In the genomic region with DNA sequence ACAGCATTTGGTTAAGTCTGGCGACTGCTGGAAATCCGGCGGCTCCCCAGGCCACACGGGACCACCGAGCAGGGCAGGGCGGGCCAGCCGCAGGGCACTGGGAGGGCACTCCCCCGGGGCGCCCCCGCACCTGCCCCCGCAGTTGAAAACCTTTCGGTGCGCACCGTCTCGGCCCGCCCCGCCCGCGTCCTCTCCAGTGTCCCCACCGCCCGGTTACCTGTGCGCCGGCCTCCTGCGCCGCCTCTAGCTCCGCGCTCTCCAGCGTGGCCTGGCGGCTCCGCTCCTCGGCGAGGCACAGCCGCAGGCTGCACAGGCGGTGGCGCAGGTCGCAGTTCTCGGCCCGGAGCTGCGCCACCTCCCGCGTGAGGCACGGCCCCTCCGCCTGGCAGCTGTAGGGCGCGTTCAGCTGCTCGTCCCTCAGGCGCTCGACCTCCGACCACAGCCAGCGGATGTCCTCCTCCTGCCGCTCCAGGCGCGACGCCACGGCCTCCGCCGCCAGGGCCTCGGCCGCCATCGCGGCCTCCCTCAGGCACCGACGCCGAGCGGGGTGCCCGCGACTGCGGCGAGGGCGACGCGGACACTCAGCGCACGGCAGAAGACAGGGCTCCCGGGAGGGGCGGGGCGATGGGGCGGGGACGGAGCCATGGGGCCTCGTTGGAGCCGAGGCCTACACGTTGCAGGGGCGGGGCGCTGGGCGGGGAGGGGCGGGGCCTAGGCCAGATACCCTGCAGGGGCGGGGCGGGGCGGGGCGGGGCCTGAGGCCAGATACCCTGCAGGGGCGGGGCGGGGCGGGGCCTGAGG, we compare ENCODE assay signal across 1 cellular context.
TF ChIP-seq lines count a peak whose summit lies in the region.

A gene (minus strand): TSS at position 600 of the 801 bp plus-strand sequence. CDS start 86 bp downstream, at position 514.

TF ChIP-seq in HepG2, 621 proteins besides CTCF, POLR2A, EP300 and RAD21 (continued from another document and continues in another):
- TF ChIP-seq, protein P1, sequence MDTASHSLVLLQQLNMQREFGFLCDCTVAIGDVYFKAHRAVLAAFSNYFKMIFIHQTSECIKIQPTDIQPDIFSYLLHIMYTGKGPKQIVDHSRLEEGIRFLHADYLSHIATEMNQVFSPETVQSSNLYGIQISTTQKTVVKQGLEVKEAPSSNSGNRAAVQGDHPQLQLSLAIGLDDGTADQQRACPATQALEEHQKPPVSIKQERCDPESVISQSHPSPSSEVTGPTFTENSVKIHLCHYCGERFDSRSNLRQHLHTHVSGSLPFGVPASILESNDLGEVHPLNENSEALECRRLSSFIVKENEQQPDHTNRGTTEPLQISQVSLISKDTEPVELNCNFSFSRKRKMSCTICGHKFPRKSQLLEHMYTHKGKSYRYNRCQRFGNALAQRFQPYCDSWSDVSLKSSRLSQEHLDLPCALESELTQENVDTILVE (CRISPR knock-in tag; IDR thresholded peaks at IDR 0.05) = peak; percentile 84; the same call in 1 of the 2 replicates
- TF ChIP-seq, protein P2, sequence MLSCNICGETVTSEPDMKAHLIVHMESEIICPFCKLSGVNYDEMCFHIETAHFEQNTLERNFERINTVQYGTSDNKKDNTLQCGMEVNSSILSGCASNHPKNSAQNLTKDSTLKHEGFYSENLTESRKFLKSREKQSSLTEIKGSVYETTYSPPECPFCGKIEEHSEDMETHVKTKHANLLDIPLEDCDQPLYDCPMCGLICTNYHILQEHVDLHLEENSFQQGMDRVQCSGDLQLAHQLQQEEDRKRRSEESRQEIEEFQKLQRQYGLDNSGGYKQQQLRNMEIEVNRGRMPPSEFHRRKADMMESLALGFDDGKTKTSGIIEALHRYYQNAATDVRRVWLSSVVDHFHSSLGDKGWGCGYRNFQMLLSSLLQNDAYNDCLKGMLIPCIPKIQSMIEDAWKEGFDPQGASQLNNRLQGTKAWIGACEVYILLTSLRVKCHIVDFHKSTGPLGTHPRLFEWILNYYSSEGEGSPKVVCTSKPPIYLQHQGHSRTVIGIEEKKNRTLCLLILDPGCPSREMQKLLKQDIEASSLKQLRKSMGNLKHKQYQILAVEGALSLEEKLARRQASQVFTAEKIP (CRISPR knock-in tag; IDR thresholded peaks at IDR 0.05; ENCODE audit: borderline replicate concordance) = no peak
- TF ChIP-seq KDM1A (CRISPR knock-in tag; IDR thresholded peaks at IDR 0.05) (no peak), FOXC1 (CRISPR knock-in tag; IDR thresholded peaks at IDR 0.05; ENCODE audit: borderline replicate concordance) (peak; percentile 96), EZH2 (conservative IDR thresholded peaks at IDR 0.05; ENCODE audit: low read depth, low read length) (no peak), SIX4 (CRISPR knock-in tag; IDR thresholded peaks at IDR 0.05) (no peak), ZNF264 (CRISPR knock-in tag; IDR thresholded peaks at IDR 0.05) (no peak), TAF15 (IDR thresholded peaks at IDR 0.05; ENCODE audit: low read depth, low read length, poor library complexity, severe bottlenecking) (no peak), KDM6A (CRISPR knock-in tag; IDR thresholded peaks at IDR 0.05; ENCODE audit: low read depth) (0 out of 2 replicates have a peak, but pooled peaks have one; percentile 21), RFXANK (CRISPR knock-in tag; IDR thresholded peaks at IDR 0.05) (0 out of 2 replicates have a peak, but pooled peaks have one; percentile 36), ZNF564 (CRISPR knock-in tag; IDR thresholded peaks at IDR 0.05) (0 out of 2 replicates have a peak, but pooled peaks have one; percentile 83), MTA3 (CRISPR knock-in tag; IDR thresholded peaks at IDR 0.05) (no peak), YY1 (IDR thresholded peaks at IDR 0.05; ENCODE audit: insufficient read depth, insufficient replicate concordance, low read depth, low read length) (peak; percentile 83), ZFP41 (CRISPR knock-in tag; IDR thresholded peaks at IDR 0.05; ENCODE audit: borderline replicate concordance) (0 out of 2 replicates have a peak, but pooled peaks have one; percentile 35), SAFB2 (CRISPR knock-in tag; IDR thresholded peaks at IDR 0.05; ENCODE audit: borderline replicate concordance, low read depth) (peak; percentile 99), ZNF543 (CRISPR knock-in tag; IDR thresholded peaks at IDR 0.05) (no peak; the same call in 1 of the 2 replicates), SRY (CRISPR knock-in tag; IDR thresholded peaks at IDR 0.05) (peak; percentile 99), RXRA (CRISPR knock-in tag; IDR thresholded peaks at IDR 0.05) (peak; percentile 41; the same call in 1 of the 2 replicates), ZNF773 (CRISPR knock-in tag; IDR thresholded peaks at IDR 0.05; ENCODE audit: borderline replicate concordance) (peak; percentile 55; the same call in 1 of the 2 replicates), HDAC6 (IDR thresholded peaks at IDR 0.05; ENCODE audit: low read depth, low read length) (no peak), ZBTB20 (CRISPR knock-in tag; IDR thresholded peaks at IDR 0.05; ENCODE audit: borderline replicate concordance, low read depth) (0 out of 2 replicates have a peak, but pooled peaks have one; percentile 25), ARNT (IDR thresholded peaks at IDR 0.05) (no peak), PLRG1 (conservative IDR thresholded peaks at IDR 0.05) (no peak), ZMAT3 (CRISPR knock-in tag; conservative IDR thresholded peaks at IDR 0.05) (peak; percentile 95), JDP2 (CRISPR knock-in tag; IDR thresholded peaks at IDR 0.05; ENCODE audit: borderline replicate concordance) (no peak), PPARG (CRISPR knock-in tag; conservative IDR thresholded peaks at IDR 0.05) (peak; percentile 44; the same call in 1 of the 2 replicates)
- TF ChIP-seq, protein P3, sequence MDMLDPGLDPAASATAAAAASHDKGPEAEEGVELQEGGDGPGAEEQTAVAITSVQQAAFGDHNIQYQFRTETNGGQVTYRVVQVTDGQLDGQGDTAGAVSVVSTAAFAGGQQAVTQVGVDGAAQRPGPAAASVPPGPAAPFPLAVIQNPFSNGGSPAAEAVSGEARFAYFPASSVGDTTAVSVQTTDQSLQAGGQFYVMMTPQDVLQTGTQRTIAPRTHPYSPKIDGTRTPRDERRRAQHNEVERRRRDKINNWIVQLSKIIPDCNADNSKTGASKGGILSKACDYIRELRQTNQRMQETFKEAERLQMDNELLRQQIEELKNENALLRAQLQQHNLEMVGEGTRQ (IDR thresholded peaks at IDR 0.05; ENCODE audit: low read depth, low read length) = no peak
- TF ChIP-seq, protein P3 (CRISPR knock-in tag; IDR thresholded peaks at IDR 0.05; ENCODE audit: borderline replicate concordance) = no peak; the same call in 1 of the 2 replicates
- TF ChIP-seq, protein P4, sequence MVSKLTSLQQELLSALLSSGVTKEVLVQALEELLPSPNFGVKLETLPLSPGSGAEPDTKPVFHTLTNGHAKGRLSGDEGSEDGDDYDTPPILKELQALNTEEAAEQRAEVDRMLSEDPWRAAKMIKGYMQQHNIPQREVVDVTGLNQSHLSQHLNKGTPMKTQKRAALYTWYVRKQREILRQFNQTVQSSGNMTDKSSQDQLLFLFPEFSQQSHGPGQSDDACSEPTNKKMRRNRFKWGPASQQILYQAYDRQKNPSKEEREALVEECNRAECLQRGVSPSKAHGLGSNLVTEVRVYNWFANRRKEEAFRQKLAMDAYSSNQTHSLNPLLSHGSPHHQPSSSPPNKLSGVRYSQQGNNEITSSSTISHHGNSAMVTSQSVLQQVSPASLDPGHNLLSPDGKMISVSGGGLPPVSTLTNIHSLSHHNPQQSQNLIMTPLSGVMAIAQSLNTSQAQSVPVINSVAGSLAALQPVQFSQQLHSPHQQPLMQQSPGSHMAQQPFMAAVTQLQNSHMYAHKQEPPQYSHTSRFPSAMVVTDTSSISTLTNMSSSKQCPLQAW (CRISPR knock-in tag; IDR thresholded peaks at IDR 0.05) = no peak
- TF ChIP-seq, protein P5, sequence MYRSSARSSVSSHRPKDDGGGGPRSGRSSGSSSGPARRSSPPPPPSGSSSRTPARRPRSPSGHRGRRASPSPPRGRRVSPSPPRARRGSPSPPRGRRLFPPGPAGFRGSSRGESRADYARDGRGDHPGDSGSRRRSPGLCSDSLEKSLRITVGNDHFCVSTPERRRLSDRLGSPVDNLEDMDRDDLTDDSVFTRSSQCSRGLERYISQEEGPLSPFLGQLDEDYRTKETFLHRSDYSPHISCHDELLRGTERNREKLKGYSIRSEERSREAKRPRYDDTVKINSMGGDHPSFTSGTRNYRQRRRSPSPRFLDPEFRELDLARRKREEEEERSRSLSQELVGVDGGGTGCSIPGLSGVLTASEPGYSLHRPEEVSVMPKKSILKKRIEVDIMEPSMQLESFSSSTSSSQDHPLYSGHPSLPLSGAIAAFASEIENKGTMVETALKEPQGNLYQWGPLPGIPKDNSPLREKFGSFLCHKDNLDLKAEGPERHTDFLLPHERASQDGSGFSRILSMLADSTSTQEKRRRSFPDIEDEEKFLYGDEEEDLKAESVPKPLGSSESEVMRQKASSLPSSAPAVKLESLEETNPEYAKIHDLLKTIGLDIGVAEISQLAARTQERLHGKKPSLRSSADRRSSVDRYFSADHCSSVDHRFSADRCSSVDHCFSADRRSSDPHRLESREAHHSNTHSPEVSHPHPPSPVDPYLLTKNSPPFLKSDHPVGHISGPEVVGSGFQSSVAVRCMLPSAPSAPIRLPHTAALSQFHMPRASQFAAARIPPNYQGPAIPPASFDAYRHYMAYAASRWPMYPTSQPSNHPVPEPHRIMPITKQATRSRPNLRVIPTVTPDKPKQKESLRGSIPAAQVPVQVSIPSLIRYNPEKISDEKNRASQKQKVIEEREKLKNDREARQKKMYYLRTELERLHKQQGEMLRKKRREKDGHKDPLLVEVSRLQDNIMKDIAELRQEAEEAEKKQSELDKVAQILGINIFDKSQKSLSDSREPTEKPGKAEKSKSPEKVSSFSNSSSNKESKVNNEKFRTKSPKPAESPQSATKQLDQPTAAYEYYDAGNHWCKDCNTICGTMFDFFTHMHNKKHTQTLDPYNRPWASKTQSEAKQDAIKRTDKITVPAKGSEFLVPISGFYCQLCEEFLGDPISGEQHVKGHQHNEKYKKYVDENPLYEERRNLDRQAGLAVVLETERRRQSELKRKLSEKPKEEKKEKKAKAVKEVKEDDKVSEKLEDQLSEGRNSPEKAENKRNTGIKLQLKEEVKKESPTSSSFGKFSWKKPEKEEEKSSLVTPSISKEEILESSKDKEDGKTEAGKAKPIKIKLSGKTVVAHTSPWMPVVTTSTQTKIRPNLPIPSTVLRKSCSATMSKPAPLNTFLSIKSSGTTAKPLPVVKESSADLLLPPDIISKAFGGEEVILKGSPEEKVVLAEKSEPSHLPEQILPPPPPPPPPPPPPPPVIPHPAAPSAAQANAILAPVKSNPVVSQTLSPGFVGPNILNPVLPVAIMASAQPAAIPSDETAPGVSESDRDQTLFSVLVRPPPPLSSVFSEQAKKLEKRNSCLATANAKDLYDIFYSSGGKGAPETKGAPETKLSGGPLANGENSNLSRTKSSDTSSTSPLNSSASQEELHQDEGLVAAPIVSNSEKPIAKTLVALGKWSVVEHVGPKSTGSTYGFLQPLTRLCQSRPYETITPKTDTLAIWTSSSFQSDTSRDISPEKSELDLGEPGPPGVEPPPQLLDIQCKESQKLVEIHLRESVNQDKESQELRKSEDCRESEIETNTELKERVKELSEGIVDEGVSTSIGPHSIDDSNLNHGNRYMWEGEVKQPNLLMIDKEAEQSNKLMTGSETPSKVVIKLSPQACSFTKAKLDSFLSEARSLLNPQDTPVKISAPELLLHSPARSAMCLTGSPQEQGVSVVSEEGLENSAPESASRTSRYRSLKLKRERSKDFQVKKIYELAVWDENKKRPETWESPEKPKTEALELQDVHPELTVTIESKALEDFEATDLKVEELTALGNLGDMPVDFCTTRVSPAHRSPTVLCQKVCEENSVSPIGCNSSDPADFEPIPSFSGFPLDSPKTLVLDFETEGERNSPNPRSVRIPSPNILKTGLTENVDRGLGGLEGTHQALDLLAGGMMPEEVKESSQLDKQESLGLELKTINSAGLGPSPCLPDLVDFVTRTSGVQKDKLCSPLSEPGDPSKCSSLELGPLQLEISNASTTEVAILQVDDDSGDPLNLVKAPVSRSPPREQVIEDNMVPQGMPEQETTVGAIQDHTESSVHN (CRISPR knock-in tag; IDR thresholded peaks at IDR 0.05) = peak; percentile 73; the same call in 1 of the 2 replicates
- TF ChIP-seq, protein P6, sequence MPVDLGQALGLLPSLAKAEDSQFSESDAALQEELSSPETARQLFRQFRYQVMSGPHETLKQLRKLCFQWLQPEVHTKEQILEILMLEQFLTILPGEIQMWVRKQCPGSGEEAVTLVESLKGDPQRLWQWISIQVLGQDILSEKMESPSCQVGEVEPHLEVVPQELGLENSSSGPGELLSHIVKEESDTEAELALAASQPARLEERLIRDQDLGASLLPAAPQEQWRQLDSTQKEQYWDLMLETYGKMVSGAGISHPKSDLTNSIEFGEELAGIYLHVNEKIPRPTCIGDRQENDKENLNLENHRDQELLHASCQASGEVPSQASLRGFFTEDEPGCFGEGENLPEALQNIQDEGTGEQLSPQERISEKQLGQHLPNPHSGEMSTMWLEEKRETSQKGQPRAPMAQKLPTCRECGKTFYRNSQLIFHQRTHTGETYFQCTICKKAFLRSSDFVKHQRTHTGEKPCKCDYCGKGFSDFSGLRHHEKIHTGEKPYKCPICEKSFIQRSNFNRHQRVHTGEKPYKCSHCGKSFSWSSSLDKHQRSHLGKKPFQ (CRISPR knock-in tag; IDR thresholded peaks at IDR 0.05; ENCODE audit: insufficient replicate concordance) = peak; percentile 96
- TF ChIP-seq, protein P7, sequence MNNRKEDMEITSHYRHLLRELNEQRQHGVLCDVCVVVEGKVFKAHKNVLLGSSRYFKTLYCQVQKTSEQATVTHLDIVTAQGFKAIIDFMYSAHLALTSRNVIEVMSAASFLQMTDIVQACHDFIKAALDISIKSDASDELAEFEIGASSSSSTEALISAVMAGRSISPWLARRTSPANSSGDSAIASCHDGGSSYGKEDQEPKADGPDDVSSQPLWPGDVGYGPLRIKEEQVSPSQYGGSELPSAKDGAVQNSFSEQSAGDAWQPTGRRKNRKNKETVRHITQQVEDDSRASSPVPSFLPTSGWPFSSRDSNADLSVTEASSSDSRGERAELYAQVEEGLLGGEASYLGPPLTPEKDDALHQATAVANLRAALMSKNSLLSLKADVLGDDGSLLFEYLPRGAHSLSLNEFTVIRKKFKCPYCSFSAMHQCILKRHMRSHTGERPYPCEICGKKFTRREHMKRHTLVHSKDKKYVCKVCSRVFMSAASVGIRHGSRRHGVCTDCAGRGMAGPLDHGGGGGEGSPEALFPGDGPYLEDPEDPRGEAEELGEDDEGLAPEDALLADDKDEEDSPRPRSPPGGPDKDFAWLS (CRISPR knock-in tag; IDR thresholded peaks at IDR 0.05; ENCODE audit: borderline replicate concordance) = peak; percentile 66
- TF ChIP-seq, protein P8, sequence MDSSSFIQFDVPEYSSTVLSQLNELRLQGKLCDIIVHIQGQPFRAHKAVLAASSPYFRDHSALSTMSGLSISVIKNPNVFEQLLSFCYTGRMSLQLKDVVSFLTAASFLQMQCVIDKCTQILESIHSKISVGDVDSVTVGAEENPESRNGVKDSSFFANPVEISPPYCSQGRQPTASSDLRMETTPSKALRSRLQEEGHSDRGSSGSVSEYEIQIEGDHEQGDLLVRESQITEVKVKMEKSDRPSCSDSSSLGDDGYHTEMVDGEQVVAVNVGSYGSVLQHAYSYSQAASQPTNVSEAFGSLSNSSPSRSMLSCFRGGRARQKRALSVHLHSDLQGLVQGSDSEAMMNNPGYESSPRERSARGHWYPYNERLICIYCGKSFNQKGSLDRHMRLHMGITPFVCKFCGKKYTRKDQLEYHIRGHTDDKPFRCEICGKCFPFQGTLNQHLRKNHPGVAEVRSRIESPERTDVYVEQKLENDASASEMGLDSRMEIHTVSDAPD (CRISPR knock-in tag; IDR thresholded peaks at IDR 0.05) = peak; percentile 94
